In the genomic region with DNA sequence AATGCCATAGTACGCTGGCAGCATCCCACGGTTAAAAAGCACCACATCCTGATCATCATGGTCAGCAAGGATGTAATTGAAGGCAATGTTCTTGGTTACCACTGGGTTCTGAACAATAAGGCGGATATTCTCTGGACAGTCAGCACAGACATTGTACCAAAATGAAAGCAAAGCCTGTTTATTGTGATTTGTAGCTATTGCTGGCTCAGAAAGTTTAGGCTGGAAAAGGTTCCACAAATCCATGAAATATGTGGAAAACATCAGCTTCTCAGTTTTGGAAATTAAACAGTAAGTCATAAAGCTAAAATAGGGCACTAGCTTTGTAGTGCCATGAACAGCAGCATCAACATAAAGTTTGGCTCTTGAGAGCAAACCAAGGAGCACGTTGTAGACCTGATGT, we compare ENCODE assay signal across 18 cellular contexts. TPM values are rescaled to one million over a fixed set of nuclear protein-coding genes. Genes with fewer than 3 reads are reported as not detected.
DNase-seq lines count a peak whose midpoint lies in the region; ATAC-seq and TF ChIP-seq lines count a peak whose summit lies in the region.
"Had no signal": no experiment of that assay in that cellular context is flagged by ENCODE, and none has a peak within 500 bp of the region (broad histone marks: within the 10 kb centered on the region; RNA-seq: fewer than 3 reads in every experiment).

No MANE protein-coding gene starts in this region.

- H3K27me3 Mint-ChIP-seq in activated CD4-positive, alpha-beta T cell treated with anti-CD3 and anti-CD28 coated beads for 36 hours: no peaks in the 10 kb centered on the region
- no peaks in the 10 kb centered on the region for H3K27me3 Mint-ChIP-seq in activated B cell treated with CpG ODN at 0.5 μM for 24 hours

- peak overlapping the region; percentile 10 for H3K27ac Mint-ChIP-seq in activated CD4-positive, alpha-beta T cell treated with anti-CD3 and anti-CD28 coated beads for 36 hours
- peak overlapping the region; percentile 71 for H3K27ac Mint-ChIP-seq in activated B cell treated with CpG ODN at 0.5 μM for 24 hours
- H3K27ac Mint-ChIP-seq in stimulated activated effector memory CD8-positive, alpha-beta T cell treated with anti-CD3 and anti-CD28 coated beads, Interleukin-12 subunit alpha, Interleukin-12 subunit beta, amount 100 ng/mL, for 72 hours: peak overlapping the region; percentile 26
- H3K27ac Mint-ChIP-seq: CD8-positive, alpha-beta T cell; GM23338 had no signal

- intact Hi-C loops in activated CD4-positive, alpha-beta T cell treated with anti-CD3 and anti-CD28 coated beads for 36 hours (cut with DNase I, micrococcal nuclease): no loop called here
- intact Hi-C loops in activated B cell treated with CpG ODN at 0.5 μM for 24 hours (cut with micrococcal nuclease): loop anchor here (10.0 kb wide), 1 partner anchor 509 kb away; no protein-coding TSS in a partner anchor

- TF ChIP-seq CTCF in activated B cell treated with CpG ODN at 0.5 μM for 24 hours (IDR thresholded peaks at IDR 0.05): no peak

- no peaks in the 10 kb centered on the region for H3K9me3 Mint-ChIP-seq in activated CD4-positive, alpha-beta T cell treated with anti-CD3 and anti-CD28 coated beads for 36 hours (ENCODE audit: low read depth)
- no peaks in the 10 kb centered on the region for H3K9me3 Mint-ChIP-seq in activated B cell treated with CpG ODN at 0.5 μM for 24 hours
- H3K9me3 Mint-ChIP-seq in stimulated activated effector memory CD8-positive, alpha-beta T cell treated with anti-CD3 and anti-CD28 coated beads, Interleukin-12 subunit alpha, Interleukin-12 subunit beta, amount 100 ng/mL, for 72 hours: no peaks in the 10 kb centered on the region
- H3K9me3 Mint-ChIP-seq: CD8-positive, alpha-beta T cell; GM23338 had no signal

- DNase-seq in activated CD4-positive, alpha-beta T cell treated with anti-CD3 and anti-CD28 coated beads for 36 hours: no peak
- no peak for DNase-seq in activated CD4-positive, alpha-beta T cell treated with anti-CD3 and anti-CD28 coated beads, Interleukin-2, amount 50 U/mL, for 48 hours
- no peak for DNase-seq in activated B cell treated with CpG ODN at 0.5 μM for 24 hours
- DNase-seq in stimulated activated effector memory CD8-positive, alpha-beta T cell treated with anti-CD3 and anti-CD28 coated beads, Interleukin-12 subunit alpha, Interleukin-12 subunit beta, amount 100 ng/mL, for 72 hours (ENCODE audit: low spot score in 2 of 2): no peak
- DNase-seq in RPMI8226: no peak
- DNase-seq: CD8-positive, alpha-beta T cell; DMS79; Karpas-422; MM.1S; NCI-H1092 treated with DMSO at 0.1 percent for 48 hours; NCI-H510A treated with DMSO at 0.1 percent for 48 hours; NCI-H82 had no signal

- H3K36me3 Mint-ChIP-seq in activated CD4-positive, alpha-beta T cell treated with anti-CD3 and anti-CD28 coated beads for 36 hours (ENCODE audit: low read depth): peaks cover 21% of the 10 kb centered on the region
- H3K36me3 Mint-ChIP-seq in activated B cell treated with CpG ODN at 0.5 μM for 24 hours (ENCODE audit: low read depth): peaks cover 58% of the 10 kb centered on the region
- peaks cover 82% of the 10 kb centered on the region for H3K36me3 Mint-ChIP-seq in stimulated activated effector memory CD8-positive, alpha-beta T cell treated with anti-CD3 and anti-CD28 coated beads, Interleukin-12 subunit alpha, Interleukin-12 subunit beta, amount 100 ng/mL, for 72 hours

- H3K27me3 ChIP-seq in layer of hippocampus (ENCODE audit: control insufficient read depth, insufficient read depth, low read length): no peaks in the 10 kb centered on the region
- H3K27me3 ChIP-seq: BLaER1 had no signal

- peak overlapping the region; percentile 23 for H3K27ac ChIP-seq in layer of hippocampus (ENCODE audit: low read depth, low read length)
- H3K27ac ChIP-seq: 22Rv1, BLaER1 had no signal

- no peak for ATAC-seq in activated CD4-positive, alpha-beta T cell treated with anti-CD3 and anti-CD28 coated beads for 36 hours
- ATAC-seq in activated B cell treated with CpG ODN at 0.5 μM for 24 hours (ENCODE audit: low read depth): no peak
- ATAC-seq in stimulated activated effector memory CD8-positive, alpha-beta T cell treated with anti-CD3 and anti-CD28 coated beads, Interleukin-12 subunit alpha, Interleukin-12 subunit beta, amount 100 ng/mL, for 72 hours: no peak
- ATAC-seq in GM18907 (IDR thresholded peaks at IDR 0.05; ENCODE audit: unreplicated experiment): no peak
- no peak for ATAC-seq in HG03521 (IDR thresholded peaks at IDR 0.05; ENCODE audit: unreplicated experiment)
- ATAC-seq: CD8-positive, alpha-beta T cell; GM23338 had no signal

- CTCF ChIA-PET in activated CD4-positive, alpha-beta T cell treated with anti-CD3 and anti-CD28 coated beads for 36 hours (lab: Charles Lee): interaction anchor here (0.6 to 1.3 kb wide), 2 partner anchors 12 to 431 kb away, joined by 5 to 6 read pairs; no protein-coding TSS in a partner anchor
- CTCF ChIA-PET in activated B cell treated with CpG ODN at 0.5 μM for 24 hours (lab: Charles Lee): no interaction called here

- POLR2A ChIA-PET in activated CD4-positive, alpha-beta T cell treated with anti-CD3 and anti-CD28 coated beads for 36 hours (lab: Charles Lee): no interaction called here
- POLR2A ChIA-PET in activated B cell treated with CpG ODN at 0.5 μM for 24 hours (lab: Charles Lee): interaction anchor here (1.0 kb wide), 1 partner anchor 69 kb away, joined by 3 read pairs; no protein-coding TSS in a partner anchor

- H3K4me1 Mint-ChIP-seq in activated CD4-positive, alpha-beta T cell treated with anti-CD3 and anti-CD28 coated beads for 36 hours: no peaks in the 10 kb centered on the region
- no peaks in the 10 kb centered on the region for H3K4me1 Mint-ChIP-seq in activated B cell treated with CpG ODN at 0.5 μM for 24 hours
- no peaks in the 10 kb centered on the region for H3K4me1 Mint-ChIP-seq in stimulated activated effector memory CD8-positive, alpha-beta T cell treated with anti-CD3 and anti-CD28 coated beads, Interleukin-12 subunit alpha, Interleukin-12 subunit beta, amount 100 ng/mL, for 72 hours
- H3K4me1 Mint-ChIP-seq: GM23338 had no signal

- H3K4me3 Mint-ChIP-seq in activated CD4-positive, alpha-beta T cell treated with anti-CD3 and anti-CD28 coated beads for 36 hours: no peak overlapping the region
- no peak overlapping the region for H3K4me3 Mint-ChIP-seq in activated B cell treated with CpG ODN at 0.5 μM for 24 hours
- no peak overlapping the region for H3K4me3 Mint-ChIP-seq in stimulated activated effector memory CD8-positive, alpha-beta T cell treated with anti-CD3 and anti-CD28 coated beads, Interleukin-12 subunit alpha, Interleukin-12 subunit beta, amount 100 ng/mL, for 72 hours
- H3K4me3 Mint-ChIP-seq: CD8-positive, alpha-beta T cell; GM23338 had no signal

RNA-seq across cellular contexts. Expression of gene C2orf74, which starts 52.2 kb away (rescaled TPM):
- 10 to 100 TPM; 10.0 to 14.2 TPM for total RNA-seq in activated CD4-positive, alpha-beta T cell treated with anti-CD3 and anti-CD28 coated beads for 36 hours
- 6.0 and 7.6 TPM in 2 replicates for total RNA-seq in activated B cell treated with CpG ODN at 0.5 μM for 24 hours

Comparison
In these comparisons a context has a peak if more than half of its experiments do, and no peak if none do; other contexts are left out.
1. H3K27ac Mint-ChIP-seq: peak in every context shown above with its lines; median percentile 71 in activated B cell treated with CpG ODN at 0.5 μM for 24 hours; 26 in stimulated activated effector memory CD8-positive, alpha-beta T cell treated with anti-CD3 and anti-CD28 coated beads, Interleukin-12 subunit alpha, Interleukin-12 subunit beta, amount 100 ng/mL, for 72 hours; 10 in activated CD4-positive, alpha-beta T cell treated with anti-CD3 and anti-CD28 coated beads for 36 hours.